Comparison of ENCODE assay signal across 8 cellular contexts in the genomic region with DNA sequence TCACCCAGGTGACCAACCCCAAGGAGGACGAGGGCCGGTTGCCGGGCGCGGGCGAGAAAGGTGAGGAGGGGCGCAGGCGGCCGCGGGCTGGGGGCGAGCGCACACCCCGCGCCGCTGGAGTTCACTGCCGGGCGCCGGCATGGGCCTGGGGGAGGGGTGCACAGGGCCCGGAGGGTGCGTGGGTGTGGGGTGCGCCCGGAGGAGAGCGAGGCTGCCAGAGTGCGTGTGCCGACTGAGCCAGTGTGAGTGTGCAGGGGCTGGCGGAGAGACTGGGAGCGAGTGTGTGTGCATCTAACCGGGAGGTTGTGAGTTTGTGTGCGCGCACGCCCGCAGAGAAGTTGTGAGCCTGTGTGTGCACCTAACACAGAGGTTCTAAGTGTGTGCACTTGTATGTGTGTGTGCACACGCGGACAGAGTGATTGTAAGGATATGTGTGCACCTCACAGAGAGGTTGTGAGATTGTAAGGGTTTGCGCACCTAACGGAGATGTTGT. TPM values are rescaled to one million over a fixed set of nuclear protein-coding genes. Genes with fewer than 3 reads are reported as not detected.
DNase-seq lines count a peak whose midpoint lies in the region; ATAC-seq and TF ChIP-seq lines count a peak whose summit lies in the region.

No MANE protein-coding gene starts in this region.

- H3K9me2 ChIP-seq in PC-3 (replicated peaks; ENCODE audit: low read length): no peaks in the 10 kb centered on the region

- TF ChIP-seq CTCF in DND-41 (IDR thresholded peaks at IDR 0.05; ENCODE audit: borderline replicate concordance, extremely low read depth, low read length, poor library complexity, severe bottlenecking) (no peak), PC-3 (conservative IDR thresholded peaks at IDR 0.05; ENCODE audit: low read depth, low read length) (no peak)

- intact Hi-C loops in PC-3 (cut with micrococcal nuclease): no loop called here
- intact Hi-C loops in sciatic nerve (cut with DNase I): no loop called here

- CTCF ChIA-PET in PC-3 (lab: Charles Lee): no interaction called here

- ATAC-seq in DND-41 (ENCODE audit: insufficient read depth, low read depth) (peak; percentile 35), PC-3 (peak; percentile 10; the same call in 1 of the 2 replicates), sciatic nerve (peak; percentile 33), GM18873 (IDR thresholded peaks at IDR 0.05; ENCODE audit: low FRiP score, unreplicated experiment) (no peak), GM19328 (IDR thresholded peaks at IDR 0.05; ENCODE audit: unreplicated experiment) (no peak)

- peaks cover 68% of the 10 kb centered on the region for H3K79me2 ChIP-seq in DND-41 (ENCODE audit: insufficient read depth, low read length)
- H3K79me2 ChIP-seq in PC-3 (ENCODE audit: low read length): 0 out of 2 replicates have a peak, but pooled peaks cover 6% of the 10 kb centered on the region

- no peaks in the 10 kb centered on the region for H3F3A ChIP-seq in PC-3 (ENCODE audit: low read length, unreplicated experiment)

- H3K9me3 ChIP-seq in DND-41 (ENCODE audit: insufficient read depth, low read length, severe bottlenecking) (no peaks in the 10 kb centered on the region), PC-3 (ENCODE audit: low read length) (no peaks in the 10 kb centered on the region), iPS DF 6.9 (ENCODE audit: control insufficient read depth, insufficient read depth, low read length) (no peaks in the 10 kb centered on the region)

- peaks cover 40% of the 10 kb centered on the region for H3K4me1 ChIP-seq in DND-41 (ENCODE audit: insufficient read depth, low read length)
- peaks cover 33% of the 10 kb centered on the region for H3K4me1 ChIP-seq in PC-3 (ENCODE audit: insufficient read depth, low read length)
- H3K4me1 ChIP-seq in iPS DF 6.9 (ENCODE audit: control insufficient read depth, insufficient read depth, low read length): peaks cover 6% of the 10 kb centered on the region; the same call in 1 of the 2 replicates

- no peaks in the 10 kb centered on the region; the same call in 1 of the 2 replicates for H3K36me3 ChIP-seq in DND-41 (ENCODE audit: insufficient read depth, low read length)
- H3K36me3 ChIP-seq in PC-3 (ENCODE audit: low read depth, low read length): no peaks in the 10 kb centered on the region
- no peaks in the 10 kb centered on the region for H3K36me3 ChIP-seq in iPS DF 6.9 (ENCODE audit: control insufficient read depth, insufficient read depth, low read length)

- WGBS in iPS DF 6.9 (ENCODE audit: insufficient coverage, insufficient read length): no CpG with 5 or more reads among the region's 36 CpGs

- H3K27me3 ChIP-seq in DND-41 (ENCODE audit: insufficient read depth, low read length, poor library complexity) (no peaks in the 10 kb centered on the region), PC-3 (ENCODE audit: low read length) (peaks cover 46% of the 10 kb centered on the region), iPS DF 6.9 (ENCODE audit: control insufficient read depth, insufficient read depth, low read length) (no peaks in the 10 kb centered on the region)

- BruUV-seq in PC-3 (replicated peaks; lab: Mats Ljungman, UMichigan): TSS peak; percentile 30

- peaks cover 31% of the 10 kb centered on the region; the same call in 1 of the 2 replicates for H4K20me1 ChIP-seq in DND-41 (ENCODE audit: insufficient read depth, low read length)
- H4K20me1 ChIP-seq in PC-3 (ENCODE audit: low read length): no peaks in the 10 kb centered on the region

- H3K4me2 ChIP-seq in DND-41 (ENCODE audit: insufficient read depth, low read length): peak overlapping the region; percentile 84
- peak overlapping the region; percentile 86 for H3K4me2 ChIP-seq in PC-3 (ENCODE audit: low read length)

- peak overlapping the region; percentile 59 for H3K27ac ChIP-seq in DND-41 (ENCODE audit: low read length)
- H3K27ac ChIP-seq in PC-3 (ENCODE audit: low read length): no peak overlapping the region
- H3K27ac ChIP-seq in angular gyrus (ENCODE audit: low read depth, low read length): peak overlapping the region; percentile 81
- no peak overlapping the region for H3K27ac ChIP-seq in iPS DF 6.9 (ENCODE audit: low read length)

- H3K4me3 ChIP-seq in DND-41 (ENCODE audit: low read depth in 1 of 2, low read length in 2 of 2) (peak overlapping the region; percentile 43 to 70; a peak in 3 of 4 replicates), PC-3 (ENCODE audit: low read length) (peak overlapping the region; percentile 66), iPS DF 6.9 (ENCODE audit: low read length) (peak overlapping the region; percentile 59)

- POLR2A ChIA-PET in PC-3 (lab: Charles Lee; ENCODE audit: unreplicated experiment): no interaction called here

- DNase-seq in DND-41 (peak; percentile 54), PC-3 (no peak), iPS DF 6.9 (ENCODE audit: low read depth, low spot score) (no peak), sciatic nerve (ENCODE audit: low spot score) (peak; percentile 79), NCI-H1436 treated with DMSO at 0.1 percent for 48 hours (lab: John Stamatoyannopoulos, UW) (no peak)

- H3K9ac ChIP-seq in DND-41 (ENCODE audit: low read depth, low read length): peak overlapping the region; percentile 60
- 0 out of 2 replicates have a peak overlapping the region, but pooled peaks have one; percentile 25 for H3K9ac ChIP-seq in PC-3 (ENCODE audit: low read length)

- H2AFZ ChIP-seq in DND-41 (ENCODE audit: low read depth, low read length) (peak overlapping the region; percentile 71), PC-3 (ENCODE audit: low read length) (peak overlapping the region; percentile 49)

RNA-seq across cellular contexts. Expression of a gene that starts 0.6 kb away (rescaled TPM):
- total RNA-seq in PC-3 (2014; rRNA removed) (6.1 and 11.7 TPM in 2 replicates), sciatic nerve (71.2 TPM)

Comparison
In these comparisons a context has a peak if more than half of its experiments do, and no peak if none do; other contexts are left out.
1. ATAC-seq: peak in DND-41 (single experiment), PC-3 (single experiment) and sciatic nerve (single experiment); none in GM18873 (single experiment) and GM19328 (single experiment).
2. DNase-seq: peak in DND-41 (single experiment) and sciatic nerve (single experiment); none in PC-3 (single experiment), iPS DF 6.9 (single experiment) and NCI-H1436 treated with DMSO at 0.1 percent for 48 hours (single experiment).
3. H3K27ac ChIP-seq: peak in DND-41 (single experiment) and angular gyrus (single experiment); none in PC-3 (single experiment) and iPS DF 6.9 (single experiment).
4. Peak in every context shown above with its lines, with median percentiles within 50 percentile points of each other: H3K4me3 ChIP-seq.